In the genomic region with DNA sequence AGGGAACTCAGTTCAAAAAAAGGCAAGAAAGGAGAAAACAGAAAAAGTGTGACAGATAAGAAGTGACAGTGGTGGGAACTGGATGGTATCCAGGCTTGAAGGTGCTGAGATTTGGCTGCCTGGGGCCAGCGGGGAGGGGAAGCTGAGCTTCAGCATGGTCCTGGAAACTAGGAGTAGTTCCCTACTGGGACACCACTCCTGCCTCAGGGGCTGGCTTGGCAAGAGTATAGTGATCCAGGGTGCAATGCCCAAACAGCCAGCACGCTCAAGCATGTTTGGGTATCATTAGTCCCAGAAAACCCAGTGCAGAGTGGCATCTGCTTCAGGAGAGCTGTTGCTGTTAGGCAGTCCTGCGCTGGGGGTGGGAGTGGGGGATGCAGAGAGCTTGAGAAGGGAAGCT, we compare ENCODE assay signal across 23 cellular contexts. TPM values are rescaled to one million over a fixed set of nuclear protein-coding genes. Genes with fewer than 3 reads are reported as not detected.
A peak's percentile ranks its signal among the peaks of the same experiment; 100 is the strongest.
DNase-seq lines count a peak whose midpoint lies in the region; ATAC-seq, FAIRE-seq and TF ChIP-seq lines count a peak whose summit lies in the region.
"Had no signal": no experiment of that assay in that cellular context is flagged by ENCODE, and none has a peak within 500 bp of the region (broad histone marks: within the 10 kb centered on the region; RNA-seq: fewer than 3 reads in every experiment).

No MANE protein-coding gene starts in this region.

- H3K27me3 ChIP-seq in heart left ventricle (no peaks in the 10 kb centered on the region), MM.1S (replicated peaks; ENCODE audit: insufficient read depth, low read length) (no peaks in the 10 kb centered on the region)
- H3K27me3 ChIP-seq: BLaER1 treated with 17β-estradiol and CSF1 and Interleukin-3, amounts not matched to agents 10 nM and 100 nM had no signal

- no peak overlapping the region for H2AFZ ChIP-seq in MM.1S (ENCODE audit: low read length)

- H3K4me1 ChIP-seq in heart left ventricle (no peaks in the 10 kb centered on the region), MM.1S (ENCODE audit: low read length) (no peaks in the 10 kb centered on the region)
- H3K4me1 ChIP-seq: BLaER1 treated with 17β-estradiol and CSF1 and Interleukin-3, amounts not matched to agents 10 nM and 100 nM had no signal

- intact Hi-C loops in heart left ventricle (cut with DNase I) = no loop called here

- no peak overlapping the region for H3K9ac ChIP-seq in MM.1S (ENCODE audit: low read length)
- H3K9ac ChIP-seq: BLaER1 treated with 17β-estradiol and CSF1 and Interleukin-3, amounts not matched to agents 10 nM and 100 nM had no signal

- H3K9me3 ChIP-seq in heart left ventricle (no peaks in the 10 kb centered on the region), MM.1S (replicated peaks; ENCODE audit: insufficient read depth, low read length) (no peaks in the 10 kb centered on the region)
- H3K9me3 ChIP-seq: BLaER1 treated with 17β-estradiol and CSF1 and Interleukin-3, amounts not matched to agents 10 nM and 100 nM; Caco-2 had no signal

- H4K20me1 ChIP-seq in MM.1S (ENCODE audit: insufficient read depth, low read length) = no peaks in the 10 kb centered on the region
- H4K20me1 ChIP-seq: BLaER1 treated with 17β-estradiol and CSF1 and Interleukin-3, amounts not matched to agents 10 nM and 100 nM had no signal

- TF ChIP-seq POLR2A in heart left ventricle (IDR thresholded peaks at IDR 0.05) = no peak

- H3K4me3 Mint-ChIP-seq in WTC11 = no peak overlapping the region
- H3K4me3 Mint-ChIP-seq in nephron progenitor cell = no peak overlapping the region

- H3K79me2 ChIP-seq in MM.1S (ENCODE audit: low read length) = no peaks in the 10 kb centered on the region

- H3K9me3 Mint-ChIP-seq in WTC11 (0 out of 2 replicates have a peak, but pooled peaks cover 6% of the 10 kb centered on the region), nephron progenitor cell (no peaks in the 10 kb centered on the region)

- no peak overlapping the region for H3K27ac Mint-ChIP-seq in WTC11
- peak overlapping the region; percentile 20 for H3K27ac Mint-ChIP-seq in nephron progenitor cell
- H3K27ac Mint-ChIP-seq: CD4-positive, alpha-beta memory T cell had no signal

- CTCF ChIA-PET in WTC11 (lab: Charles Lee) = interaction anchor here (1.6 kb wide), 1 partner anchor 84 kb away, joined by 9 read pairs; no protein-coding TSS in a partner anchor

- no peaks in the 10 kb centered on the region for H3K27me3 Mint-ChIP-seq in WTC11 (ENCODE audit: low read depth)
- H3K27me3 Mint-ChIP-seq in nephron progenitor cell (ENCODE audit: low read depth, poor library complexity) = no peaks in the 10 kb centered on the region

- H3K27ac ChIP-seq in heart left ventricle (no peak overlapping the region), MM.1S (ENCODE audit: low read length) (no peak overlapping the region)
- H3K27ac ChIP-seq: 22Rv1; BLaER1 treated with 17β-estradiol and CSF1 and Interleukin-3, amounts not matched to agents 10 nM and 100 nM had no signal

- FAIRE-seq in HTR-8/SVneo (lab: Jason Lieb, UNC) = peak; percentile 64
- FAIRE-seq: GM18507 had no signal

- H3K4me1 Mint-ChIP-seq in WTC11 (no peaks in the 10 kb centered on the region), nephron progenitor cell (no peaks in the 10 kb centered on the region)
- H3K4me1 Mint-ChIP-seq: CD4-positive, alpha-beta memory T cell had no signal

- H3K36me3 Mint-ChIP-seq in WTC11 (no peaks in the 10 kb centered on the region), nephron progenitor cell (ENCODE audit: low read depth) (peaks cover 4% of the 10 kb centered on the region)

- ATAC-seq in WTC11 (peak; percentile 32), heart left ventricle (no peak), GM18870 (IDR thresholded peaks at IDR 0.05; ENCODE audit: unreplicated experiment) (no peak)

- H3K4me2 ChIP-seq in MM.1S (ENCODE audit: low read depth, low read length) = no peak overlapping the region
- H3K4me2 ChIP-seq: BLaER1 treated with 17β-estradiol and CSF1 and Interleukin-3, amounts not matched to agents 10 nM and 100 nM had no signal

- H3K36me3 ChIP-seq in heart left ventricle (no peaks in the 10 kb centered on the region), MM.1S (replicated peaks; ENCODE audit: insufficient read depth, low read length) (no peaks in the 10 kb centered on the region)
- H3K36me3 ChIP-seq: BLaER1 treated with 17β-estradiol and CSF1 and Interleukin-3, amounts not matched to agents 10 nM and 100 nM had no signal

- H3K9me2 ChIP-seq in MM.1S (replicated peaks; ENCODE audit: insufficient read depth, low read length) = no peaks in the 10 kb centered on the region

- TF ChIP-seq CTCF in WTC11 (IDR thresholded peaks at IDR 0.05) (no peak), nephron progenitor cell (IDR thresholded peaks at IDR 0.05) (no peak), heart left ventricle (IDR thresholded peaks at IDR 0.05) (no peak), MM.1S (IDR thresholded peaks at IDR 0.05; ENCODE audit: low read length) (no peak)

- POLR2A ChIA-PET in WTC11 (lab: Charles Lee) = no interaction called here

- 77 to 89% (median 82%) methylated on average over 3 of the region's 3 CpGs for WGBS in heart left ventricle, 4 donors

- no peaks in the 10 kb centered on the region for H3F3A ChIP-seq in MM.1S (ENCODE audit: insufficient read depth, low read length)

- H3K4me3 ChIP-seq in heart left ventricle (no peak overlapping the region), MM.1S (ENCODE audit: low read length) (no peak overlapping the region)
- H3K4me3 ChIP-seq: BLaER1 treated with 17β-estradiol and CSF1 and Interleukin-3, amounts not matched to agents 10 nM and 100 nM had no signal

- DNase-seq in DMS 273 (lab: John Stamatoyannopoulos, UW; ENCODE audit: unreplicated experiment) (peak; percentile 61), DMS 273 treated with DMSO at 0.1 percent for 48 hours (lab: John Stamatoyannopoulos, UW) (no peak), HTR-8/SVneo (ENCODE audit: insufficient read length, low spot score) (no peak), WTC11 (ENCODE audit: low spot score) (no peak), nephron progenitor cell (no peak), heart left ventricle (no peak), MM.1S (no peak)
- DNase-seq: Caco-2; CD4-positive, alpha-beta memory T cell; DMS153; GDM1; H7; KBM-7; NCI-H1105; NCI-H146; NCI-H2081; NCI-H510A treated with DMSO at 0.1 percent for 48 hours; NCI-H774; Right ventricle myocardium superior had no signal

TF ChIP-seq in WTC11, 78 proteins besides CTCF, POLR2A, EP300 and RAD21:
- no peak for TF ChIP-seq FOXK1 (CRISPR knock-in tag; IDR thresholded peaks at IDR 0.05)
- TF ChIP-seq, protein P1, sequence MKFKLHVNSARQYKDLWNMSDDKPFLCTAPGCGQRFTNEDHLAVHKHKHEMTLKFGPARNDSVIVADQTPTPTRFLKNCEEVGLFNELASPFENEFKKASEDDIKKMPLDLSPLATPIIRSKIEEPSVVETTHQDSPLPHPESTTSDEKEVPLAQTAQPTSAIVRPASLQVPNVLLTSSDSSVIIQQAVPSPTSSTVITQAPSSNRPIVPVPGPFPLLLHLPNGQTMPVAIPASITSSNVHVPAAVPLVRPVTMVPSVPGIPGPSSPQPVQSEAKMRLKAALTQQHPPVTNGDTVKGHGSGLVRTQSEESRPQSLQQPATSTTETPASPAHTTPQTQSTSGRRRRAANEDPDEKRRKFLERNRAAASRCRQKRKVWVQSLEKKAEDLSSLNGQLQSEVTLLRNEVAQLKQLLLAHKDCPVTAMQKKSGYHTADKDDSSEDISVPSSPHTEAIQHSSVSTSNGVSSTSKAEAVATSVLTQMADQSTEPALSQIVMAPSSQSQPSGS (CRISPR knock-in tag; IDR thresholded peaks at IDR 0.05; ENCODE audit: borderline replicate concordance, low read depth) = no peak
- no peak for TF ChIP-seq JUN (CRISPR knock-in tag; IDR thresholded peaks at IDR 0.05)
- TF ChIP-seq SMAD4 (CRISPR knock-in tag; IDR thresholded peaks at IDR 0.05) = no peak
- TF ChIP-seq, protein P2, sequence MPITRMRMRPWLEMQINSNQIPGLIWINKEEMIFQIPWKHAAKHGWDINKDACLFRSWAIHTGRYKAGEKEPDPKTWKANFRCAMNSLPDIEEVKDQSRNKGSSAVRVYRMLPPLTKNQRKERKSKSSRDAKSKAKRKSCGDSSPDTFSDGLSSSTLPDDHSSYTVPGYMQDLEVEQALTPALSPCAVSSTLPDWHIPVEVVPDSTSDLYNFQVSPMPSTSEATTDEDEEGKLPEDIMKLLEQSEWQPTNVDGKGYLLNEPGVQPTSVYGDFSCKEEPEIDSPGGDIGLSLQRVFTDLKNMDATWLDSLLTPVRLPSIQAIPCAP (CRISPR knock-in tag; IDR thresholded peaks at IDR 0.05) = no peak
- no peak for TF ChIP-seq TCF7 (CRISPR knock-in tag; IDR thresholded peaks at IDR 0.05; ENCODE audit: low read depth)
- no peak for TF ChIP-seq CREM (CRISPR knock-in tag; IDR thresholded peaks at IDR 0.05)

RNA-seq across cellular contexts. Expression of a gene that starts 49.5 kb away (rescaled TPM):
- total RNA-seq in WTC11 (2021) (122 to 125 TPM (median 123 TPM) in 3 replicates), heart left ventricle (100 to 1,000 TPM; 174 to 340 (median 252) TPM)
- 100 to 1,000 TPM; 150 to 249 TPM for polyA plus RNA-seq in heart left ventricle
